Comparison of ENCODE assay signal across 16 cellular contexts in the genomic region with DNA sequence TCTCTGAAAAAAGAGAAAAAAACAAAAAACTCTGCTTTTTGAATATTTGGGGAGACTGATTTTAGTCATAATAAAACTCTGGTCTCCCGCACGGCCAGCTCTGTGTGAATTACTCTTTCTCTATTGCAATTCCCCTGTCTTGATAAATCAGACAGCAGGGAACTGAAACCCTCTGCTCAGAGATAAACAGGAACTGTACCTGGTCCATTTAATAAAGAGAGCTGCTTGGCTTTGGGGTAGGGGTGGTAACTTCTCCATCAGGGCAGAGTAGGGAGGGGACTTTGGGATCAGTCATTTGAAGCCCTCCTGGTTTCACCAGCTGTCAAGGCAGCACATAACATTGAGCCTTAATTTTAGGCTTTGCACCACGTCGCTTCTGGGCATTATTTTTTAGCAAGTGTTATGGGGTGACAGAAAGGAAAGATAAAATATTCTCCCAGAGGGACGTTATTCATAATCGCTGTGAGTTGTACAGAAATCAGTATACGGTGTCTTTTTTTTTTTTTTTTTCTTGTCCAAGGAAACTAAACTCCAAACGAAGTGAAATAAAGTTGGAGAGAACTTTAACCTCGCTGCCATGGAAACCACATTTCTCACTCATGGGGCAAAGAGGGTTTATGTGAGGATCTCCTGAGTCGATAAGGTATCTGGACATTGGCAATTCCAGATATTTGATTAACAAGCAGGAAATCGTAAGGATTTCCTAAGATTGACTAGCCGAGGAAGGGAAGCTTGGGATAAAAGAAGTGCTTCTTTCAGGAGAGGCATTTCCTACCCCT.
A peak's percentile ranks its signal among the peaks of the same experiment; 100 is the strongest.
DNase-seq lines count a peak whose midpoint lies in the region; ATAC-seq and TF ChIP-seq lines count a peak whose summit lies in the region.
"Had no signal": no experiment of that assay in that cellular context is flagged by ENCODE, and none has a peak within 500 bp of the region (broad histone marks: within the 10 kb centered on the region; RNA-seq: fewer than 3 reads in every experiment).

No MANE protein-coding gene starts in this region.

- H3K4me1 ChIP-seq in OCI-LY3 (ENCODE audit: low read length), result peaks cover 20% of the 10 kb centered on the region
- no peaks in the 10 kb centered on the region for H3K4me1 ChIP-seq in mammary epithelial cell (ENCODE audit: insufficient read depth, low read length)
- H3K4me1 ChIP-seq: Caco-2 had no signal

- no peaks in the 10 kb centered on the region for H4K20me1 ChIP-seq in OCI-LY3 (ENCODE audit: insufficient read depth, low read length)
- no peaks in the 10 kb centered on the region for H4K20me1 ChIP-seq in mammary epithelial cell (ENCODE audit: insufficient read depth, low read length)

- H3K27me3 ChIP-seq in OCI-LY3 (ENCODE audit: low read depth, low read length) (peaks cover 3% of the 10 kb centered on the region; the same call in 1 of the 2 replicates), mammary epithelial cell (ENCODE audit: insufficient read depth, low read length) (no peaks in the 10 kb centered on the region)

- no peaks in the 10 kb centered on the region for H3K4me1 Mint-ChIP-seq in activated T-cell treated with anti-CD3 and anti-CD28 coated beads, Interleukin-2, amount 50 U/mL, for 72 hours (ENCODE audit: low read depth)
- H3K4me1 Mint-ChIP-seq in activated T-cell treated with anti-CD3 and anti-CD28 coated beads, Interleukin-2, amount 50 U/mL, for 4 hours (ENCODE audit: low read depth), result no peaks in the 10 kb centered on the region
- peaks cover 10% of the 10 kb centered on the region for H3K4me1 Mint-ChIP-seq in glutamatergic neuron (ENCODE audit: low read depth, unreplicated experiment)
- H3K4me1 Mint-ChIP-seq in stimulated activated naive B cell treated with anti-CD40 and anti-IgM and Interleukin-4, amounts not matched to agents 10 μg/mL and 1 μg/mL and 100 μg/mL, for 72 hours, result peaks cover 0 to 19% of the 10 kb centered on the region in 2 donors

- peak overlapping the region; percentile 40 for H3K27ac Mint-ChIP-seq in activated T-cell treated with anti-CD3 and anti-CD28 coated beads, Interleukin-2, amount 50 U/mL, for 72 hours
- H3K27ac Mint-ChIP-seq in glutamatergic neuron (ENCODE audit: unreplicated experiment), result peak overlapping the region; percentile 44
- H3K27ac Mint-ChIP-seq in stimulated activated naive B cell treated with anti-CD40 and anti-IgM and Interleukin-4, amounts not matched to agents 10 μg/mL and 1 μg/mL and 100 μg/mL, for 72 hours, result peak overlapping the region; percentile 4

- in situ Hi-C loops in mammary epithelial cell (cut with MboI; ENCODE audit: low sequenced_read_pairs in 2 of 2), result no loop called here

- 76% methylated on average over 5 of the region's 12 CpGs for WGBS in mammary epithelial cell (ENCODE audit: low coverage, missing lambda C conversion rate)

- no TSS peak for BruUV-seq in mammary epithelial cell (replicated peaks; lab: Mats Ljungman, UMichigan)

- H3K36me3 Mint-ChIP-seq in activated T-cell treated with anti-CD3 and anti-CD28 coated beads, Interleukin-2, amount 50 U/mL, for 72 hours (ENCODE audit: insufficient read depth in 2 of 2), result no peaks in the 10 kb centered on the region
- H3K36me3 Mint-ChIP-seq in activated T-cell treated with anti-CD3 and anti-CD28 coated beads, Interleukin-2, amount 50 U/mL, for 4 hours (ENCODE audit: insufficient read depth), result no peaks in the 10 kb centered on the region
- H3K36me3 Mint-ChIP-seq in glutamatergic neuron (ENCODE audit: unreplicated experiment), result no peaks in the 10 kb centered on the region
- H3K36me3 Mint-ChIP-seq in stimulated activated naive B cell treated with anti-CD40 and anti-IgM and Interleukin-4, amounts not matched to agents 10 μg/mL and 1 μg/mL and 100 μg/mL, for 72 hours, result no peaks in the 10 kb centered on the region
- H3K36me3 Mint-ChIP-seq: CD14-positive monocyte had no signal

- H3K9me3 Mint-ChIP-seq in activated T-cell treated with anti-CD3 and anti-CD28 coated beads, Interleukin-2, amount 50 U/mL, for 72 hours, result no peaks in the 10 kb centered on the region
- H3K9me3 Mint-ChIP-seq in activated T-cell treated with anti-CD3 and anti-CD28 coated beads, Interleukin-2, amount 50 U/mL, for 4 hours, result no peaks in the 10 kb centered on the region
- H3K9me3 Mint-ChIP-seq in glutamatergic neuron (ENCODE audit: unreplicated experiment), result peaks cover 3% of the 10 kb centered on the region
- H3K9me3 Mint-ChIP-seq in stimulated activated naive B cell treated with anti-CD40 and anti-IgM and Interleukin-4, amounts not matched to agents 10 μg/mL and 1 μg/mL and 100 μg/mL, for 72 hours, result no peaks in the 10 kb centered on the region

- DNase-seq in activated T-cell treated with anti-CD3 and anti-CD28 coated beads, Interleukin-2, amount 50 U/mL, for 72 hours, result no peak
- no peak for DNase-seq in activated T-cell treated with anti-CD3 and anti-CD28 coated beads, Interleukin-2, amount 50 U/mL, for 4 hours
- DNase-seq in glutamatergic neuron (no peak), mammary epithelial cell (no peak), anterior cingulate cortex (lab: John Stamatoyannopoulos, UW) (no peak)
- peak; percentile 68 for DNase-seq in stimulated activated naive B cell treated with anti-CD40 and anti-IgM and Interleukin-4, amounts not matched to agents 10 μg/mL and 1 μg/mL and 100 μg/mL, for 72 hours
- DNase-seq: Caco-2, KG1, NCI-H1417, NCI-H2029, NCI-H510A treated with DMSO at 0.1 percent for 48 hours, PC-9 had no signal

- H3K27ac ChIP-seq in OCI-LY3 (ENCODE audit: low read length) (peak overlapping the region; percentile 59), mammary epithelial cell (ENCODE audit: insufficient read depth, low read depth, low read length) (no peak overlapping the region)
- H3K27ac ChIP-seq: PC-9 had no signal

- no peak for ATAC-seq in activated T-cell treated with anti-CD3 and anti-CD28 coated beads, Interleukin-2, amount 50 U/mL, for 72 hours (replicated peaks in 1 of 2)
- no peak for ATAC-seq in activated T-cell treated with anti-CD3 and anti-CD28 coated beads, Interleukin-2, amount 50 U/mL, for 4 hours
- ATAC-seq in stimulated activated naive B cell treated with anti-CD40 and anti-IgM and Interleukin-4, amounts not matched to agents 10 μg/mL and 1 μg/mL and 100 μg/mL, for 72 hours (replicated peaks), result peak in 1 of 2 donors; percentile 99
- no peak for ATAC-seq in GM18870 (IDR thresholded peaks at IDR 0.05; ENCODE audit: unreplicated experiment)
- ATAC-seq: SK-N-SH treated with all-trans-retinoic acid at 6 μM for 48 hours had no signal

- H3K79me2 ChIP-seq in OCI-LY3 (ENCODE audit: low read length) (no peaks in the 10 kb centered on the region), mammary epithelial cell (ENCODE audit: insufficient read depth, low read length) (no peaks in the 10 kb centered on the region)

- intact Hi-C loops in mammary epithelial cell (cut with micrococcal nuclease), result no loop called here

- TF ChIP-seq CTCF in OCI-LY3 (IDR thresholded peaks at IDR 0.05; ENCODE audit: low read depth, low read length) (no peak), glutamatergic neuron (IDR thresholded peaks at IDR 0.05; ENCODE audit: partially characterized antibody, unreplicated experiment) (no peak), mammary epithelial cell (conservative IDR thresholded peaks at IDR 0.05 in 1 of 2, IDR thresholded peaks at IDR 0.05 in 1 of 2; ENCODE audit: extremely low read depth in 1 of 2, insufficient read depth in 1 of 2, low read depth in 1 of 2, low read length in 2 of 2) (no peak)

- peak overlapping the region; percentile 36 for H3K4me3 ChIP-seq in OCI-LY3 (ENCODE audit: low read length)
- H3K4me3 ChIP-seq in mammary epithelial cell (replicated peaks in 1 of 3; ENCODE audit: insufficient read depth in 1 of 3, low read depth in 2 of 3, low read length in 3 of 3), result no peak overlapping the region
- H3K4me3 ChIP-seq: PC-9 had no signal

- H3K4me2 ChIP-seq in OCI-LY3 (ENCODE audit: low read length), result peak overlapping the region; percentile 60
- H3K4me2 ChIP-seq in mammary epithelial cell (ENCODE audit: insufficient read depth, low read depth, low read length), result no peak overlapping the region
- H3K4me2 ChIP-seq: PC-9 had no signal

- peaks cover 3% of the 10 kb centered on the region for H3K36me3 ChIP-seq in OCI-LY3 (replicated peaks; ENCODE audit: low read depth, low read length)
- H3K36me3 ChIP-seq in mammary epithelial cell (ENCODE audit: insufficient read depth, low read length), result no peaks in the 10 kb centered on the region

- dilution Hi-C loops in mammary epithelial cell (cut with HindIII; ENCODE audit: low sequenced_read_pairs), result loop anchor here (5.0 kb wide), 3 partner anchors 48 to 97 kb away; a partner anchor contains a TSS

- H3K9ac ChIP-seq in OCI-LY3 (ENCODE audit: low read length) (0 out of 2 replicates have a peak overlapping the region, but pooled peaks have one; percentile 9), mammary epithelial cell (ENCODE audit: insufficient read depth, low read length) (no peak overlapping the region)

- H2AFZ ChIP-seq in OCI-LY3 (ENCODE audit: low read depth, low read length) (no peak overlapping the region), mammary epithelial cell (ENCODE audit: low read depth, low read length) (no peak overlapping the region)
- H2AFZ ChIP-seq: PC-9 had no signal

- H3K27me3 Mint-ChIP-seq in activated T-cell treated with anti-CD3 and anti-CD28 coated beads, Interleukin-2, amount 50 U/mL, for 72 hours (ENCODE audit: low read depth), result no peaks in the 10 kb centered on the region
- H3K27me3 Mint-ChIP-seq in activated T-cell treated with anti-CD3 and anti-CD28 coated beads, Interleukin-2, amount 50 U/mL, for 4 hours (ENCODE audit: low read depth), result peaks cover 6% of the 10 kb centered on the region
- peaks cover 2% of the 10 kb centered on the region for H3K27me3 Mint-ChIP-seq in glutamatergic neuron (ENCODE audit: unreplicated experiment)
- peaks cover 0 to 9% of the 10 kb centered on the region in 2 donors for H3K27me3 Mint-ChIP-seq in stimulated activated naive B cell treated with anti-CD40 and anti-IgM and Interleukin-4, amounts not matched to agents 10 μg/mL and 1 μg/mL and 100 μg/mL, for 72 hours

- H3K4me3 Mint-ChIP-seq in activated T-cell treated with anti-CD3 and anti-CD28 coated beads, Interleukin-2, amount 50 U/mL, for 72 hours, result no peak overlapping the region
- no peak overlapping the region for H3K4me3 Mint-ChIP-seq in activated T-cell treated with anti-CD3 and anti-CD28 coated beads, Interleukin-2, amount 50 U/mL, for 4 hours
- no peak overlapping the region for H3K4me3 Mint-ChIP-seq in glutamatergic neuron (ENCODE audit: unreplicated experiment)
- peak overlapping the region in 1 of 2 donors; percentile 63 for H3K4me3 Mint-ChIP-seq in stimulated activated naive B cell treated with anti-CD40 and anti-IgM and Interleukin-4, amounts not matched to agents 10 μg/mL and 1 μg/mL and 100 μg/mL, for 72 hours
- H3K4me3 Mint-ChIP-seq: CD14-positive monocyte had no signal

- CTCF ChIA-PET in mammary epithelial cell (lab: Charles Lee; ENCODE audit: low non-redundant PET), result no interaction called here

- H3K9me3 ChIP-seq in OCI-LY3 (ENCODE audit: insufficient read depth, low read length), result no peaks in the 10 kb centered on the region
- no peaks in the 10 kb centered on the region for H3K9me3 ChIP-seq in mammary epithelial cell (replicated peaks; ENCODE audit: insufficient read depth, low read length)
- H3K9me3 ChIP-seq: Caco-2 had no signal
